34 cellular contexts compared by ENCODE assay signal in the genomic region with DNA sequence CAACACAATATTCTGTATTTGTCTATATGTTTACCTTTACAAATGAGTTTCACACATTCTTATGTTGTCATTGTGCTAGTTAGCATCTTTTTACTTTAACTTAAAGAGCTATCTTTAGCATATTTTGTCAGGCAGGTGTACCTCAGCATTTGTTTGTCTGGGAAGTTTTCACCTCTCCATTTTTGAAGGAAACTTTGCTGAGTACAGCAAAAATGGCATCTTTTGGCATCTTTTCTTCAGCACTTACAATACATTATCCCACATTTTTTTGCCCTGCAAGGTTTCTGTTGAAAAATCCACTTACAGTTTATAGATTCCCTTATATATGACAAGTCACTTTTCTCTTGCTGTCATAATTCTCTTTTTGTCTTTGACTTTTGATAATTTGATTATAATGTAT.
"Had no signal": no experiment of that assay in that cellular context is flagged by ENCODE, and none has a peak within 500 bp of the region (broad histone marks: within the 10 kb centered on the region; RNA-seq: fewer than 3 reads in every experiment).

No MANE protein-coding gene starts in this region.

- DNase-seq: Karpas-422, Kasumi-1, MG63, MV-4-11, NCI-H1048, NCI-H1092, NCI-H1092 treated with DMSO at 0.1 percent for 48 hours, NCI-H1105, NCI-H1105 treated with DMSO at 0.1 percent for 48 hours, NCI-H1417, NCI-H1417 treated with DMSO at 0.1 percent for 48 hours, NCI-H1436, NCI-H1436 treated with DMSO at 0.1 percent for 48 hours, NCI-H146, NCI-H1694, NCI-H1694 treated with DMSO at 0.1 percent for 48 hours, NCI-H187, NCI-H187 treated with DMSO at 0.1 percent for 48 hours, NCI-H1930, NCI-H2029, NCI-H2029 treated with DMSO at 0.1 percent for 48 hours, NCI-H2081, NCI-H2081 treated with DMSO at 0.1 percent for 48 hours, NCI-H2107, NCI-H2171, NCI-H2171 treated with DMSO at 0.1 percent for 48 hours, NCI-H2227 treated with DMSO at 0.1 percent for 48 hours, NCI-H226, NCI-H345, NCI-H446, NCI-H446 treated with DMSO at 0.1 percent for 48 hours, NCI-H510A treated with DMSO at 0.1 percent for 48 hours, NCI-H524, NCI-H524 treated with DMSO at 0.1 percent for 48 hours had no signal

- H3K4me3 ChIP-seq: MG63 had no signal

- H3K9me3 ChIP-seq: MG63 had no signal

- H3K27me3 ChIP-seq: MG63 had no signal

- H3K36me3 ChIP-seq: MG63 had no signal
